In genomic region chr5:99037668-99038067, GRCh38 we compare ENCODE assay signal across 9 cellular contexts.
DNase-seq lines count a peak whose midpoint lies in the region; ATAC-seq and TF ChIP-seq lines count a peak whose summit lies in the region.
"Had no signal": no experiment of that assay in that cellular context is flagged by ENCODE, and none has a peak within 500 bp of the region (broad histone marks: within the 10 kb centered on the region; RNA-seq: fewer than 3 reads in every experiment).

No MANE protein-coding gene starts in this region.

- H2BK5ac ChIP-seq in trophoblast cell (ENCODE audit: low read depth, low read length, poor library complexity): no peak overlapping the region

- no peak overlapping the region for H3K9ac ChIP-seq in trophoblast cell (ENCODE audit: low read length)

- H3K36me3 Mint-ChIP-seq in CD4-positive, alpha-beta T cell (ENCODE audit: low read depth): peaks cover 75% of the 10 kb centered on the region
- peaks cover 5% of the 10 kb centered on the region for H3K36me3 Mint-ChIP-seq in IgD-negative memory B cell
- H3K36me3 Mint-ChIP-seq in activated CD4-positive, alpha-beta memory T cell treated with anti-CD3 and anti-CD28 coated beads for 36 hours: peaks cover 44% of the 10 kb centered on the region

- H3K27me3 Mint-ChIP-seq in CD4-positive, alpha-beta T cell: no peaks in the 10 kb centered on the region
- H3K27me3 Mint-ChIP-seq in IgD-negative memory B cell: peaks cover 3% of the 10 kb centered on the region
- H3K27me3 Mint-ChIP-seq in activated CD4-positive, alpha-beta memory T cell treated with anti-CD3 and anti-CD28 coated beads for 36 hours: no peaks in the 10 kb centered on the region

- peak overlapping the region; percentile 45 for H3K27ac ChIP-seq in CD4-positive, alpha-beta T cell (ENCODE audit: low read depth, low read length)
- no peak overlapping the region for H3K27ac ChIP-seq in trophoblast cell (ENCODE audit: low read depth, low read length)
- H3K27ac ChIP-seq in hepatocyte: no peak overlapping the region

- no peak overlapping the region for H3K4ac ChIP-seq in trophoblast cell (ENCODE audit: low read depth, low read length)

- H3K18ac ChIP-seq in trophoblast cell (ENCODE audit: low read length): no peak overlapping the region

- peak; percentile 77 for ATAC-seq in CD4-positive, alpha-beta T cell (ENCODE audit: poor library complexity)
- ATAC-seq in HG03571 (IDR thresholded peaks at IDR 0.05; ENCODE audit: unreplicated experiment): no peak
- no peak for ATAC-seq in GM18867 (IDR thresholded peaks at IDR 0.05; ENCODE audit: unreplicated experiment)

- H3K4me2 ChIP-seq in trophoblast cell (ENCODE audit: low read length): no peak overlapping the region
- no peak overlapping the region for H3K4me2 ChIP-seq in hepatocyte

- peaks cover 71% of the 10 kb centered on the region for H3K4me1 Mint-ChIP-seq in CD4-positive, alpha-beta T cell (ENCODE audit: low read depth)
- H3K4me1 Mint-ChIP-seq in IgD-negative memory B cell: peaks cover 43 to 59% (median 56%) of the 10 kb centered on the region in 3 donors
- H3K4me1 Mint-ChIP-seq in activated CD4-positive, alpha-beta memory T cell treated with anti-CD3 and anti-CD28 coated beads for 36 hours (ENCODE audit: low read depth): peaks cover 55% of the 10 kb centered on the region

- H3K79me1 ChIP-seq in trophoblast cell (ENCODE audit: low read length): no peaks in the 10 kb centered on the region

- H3K4me3 Mint-ChIP-seq in CD4-positive, alpha-beta T cell: peak overlapping the region; percentile 79
- H3K4me3 Mint-ChIP-seq in IgD-negative memory B cell: peak overlapping the region; percentile 18 to 85 (median 54)
- H3K4me3 Mint-ChIP-seq in activated CD4-positive, alpha-beta memory T cell treated with anti-CD3 and anti-CD28 coated beads for 36 hours: no peak overlapping the region

- H3K36me3 ChIP-seq in trophoblast cell (ENCODE audit: control insufficient read depth in 1 of 2, insufficient read depth in 2 of 2, low read length in 2 of 2) (no peaks in the 10 kb centered on the region), hepatocyte (replicated peaks; ENCODE audit: insufficient read depth, low read depth) (no peaks in the 10 kb centered on the region)

- no peaks in the 10 kb centered on the region for H3K4me1 ChIP-seq in trophoblast cell (ENCODE audit: control insufficient read depth in 1 of 2, insufficient read depth in 2 of 2, low read length in 2 of 2)
- H3K4me1 ChIP-seq in hepatocyte (ENCODE audit: insufficient read depth): no peaks in the 10 kb centered on the region

- no peak overlapping the region for H4K91ac ChIP-seq in trophoblast cell (ENCODE audit: low read depth, low read length)

- peak overlapping the region; percentile 93 for H3K27ac Mint-ChIP-seq in CD4-positive, alpha-beta T cell
- H3K27ac Mint-ChIP-seq in IgD-negative memory B cell: peak overlapping the region; percentile 46 to 87 (median 57)
- no peak overlapping the region for H3K27ac Mint-ChIP-seq in activated CD4-positive, alpha-beta memory T cell treated with anti-CD3 and anti-CD28 coated beads for 36 hours

- no CpG with 5 or more reads among the region's 8 CpGs for WGBS in trophoblast cell (ENCODE audit: extremely low coverage, insufficient coverage, insufficient read length)
- WGBS in hepatocyte (ENCODE audit: low lambda C conversion rate, missing lambda C conversion rate): 72% methylated on average over 8 of the region's 8 CpGs

- CTCF ChIA-PET in CD4-positive, alpha-beta T cell (lab: Charles Lee): interaction anchor here (1.1 to 1.2 kb wide), 2 partner anchors 10 to 22 kb away, joined by 3 to 4 read pairs; no protein-coding TSS in a partner anchor
- CTCF ChIA-PET in activated CD4-positive, alpha-beta memory T cell treated with anti-CD3 and anti-CD28 coated beads for 36 hours (lab: Charles Lee): no interaction called here

- no peak overlapping the region for H3K14ac ChIP-seq in trophoblast cell (ENCODE audit: low read length)

- no peak for TF ChIP-seq CTCF in CD4-positive, alpha-beta T cell (IDR thresholded peaks at IDR 0.05)
- no peak for TF ChIP-seq CTCF in hepatocyte (IDR thresholded peaks at IDR 0.05; ENCODE audit: poor library complexity)

- no peaks in the 10 kb centered on the region for H4K20me1 ChIP-seq in hepatocyte (ENCODE audit: insufficient read depth, poor library complexity, severe bottlenecking)

- peak; percentile 48 to 75 (median 63) for DNase-seq in CD4-positive, alpha-beta T cell
- DNase-seq in activated CD4-positive, alpha-beta memory T cell treated with anti-CD3 and anti-CD28 coated beads for 36 hours: peak; percentile 61
- DNase-seq in left kidney (ENCODE audit: low read depth, low spot score) (peak; percentile 14), trophoblast cell (no peak), hepatocyte (ENCODE audit: low spot score) (no peak)
- DNase-seq: erythroblast had no signal

- H4K12ac ChIP-seq in trophoblast cell (ENCODE audit: low read depth, low read length): no peak overlapping the region

- H3K4me3 ChIP-seq in trophoblast cell (ENCODE audit: low read depth, low read length): no peak overlapping the region
- H3K4me3 ChIP-seq in hepatocyte: no peak overlapping the region

- H2BK12ac ChIP-seq in trophoblast cell (ENCODE audit: low read length): no peak overlapping the region

- POLR2A ChIA-PET in CD4-positive, alpha-beta T cell (lab: Charles Lee): interaction anchor here (0.9 to 6.3 kb wide), 7 partner anchors 8 to 127 kb away, joined by 3 to 109 read pairs (median 5); partner anchors contain the start of gene CHD1
- POLR2A ChIA-PET in activated CD4-positive, alpha-beta memory T cell treated with anti-CD3 and anti-CD28 coated beads for 36 hours (lab: Charles Lee): no interaction called here

- no peak overlapping the region for H2AFZ ChIP-seq in trophoblast cell (ENCODE audit: insufficient read depth, low read length, poor library complexity)
- H2AFZ ChIP-seq in hepatocyte: no peak overlapping the region

- H3K79me2 ChIP-seq in trophoblast cell (ENCODE audit: control insufficient read depth, insufficient read depth, low read length, poor library complexity) (no peaks in the 10 kb centered on the region), hepatocyte (no peaks in the 10 kb centered on the region)

- no peak overlapping the region for H2BK120ac ChIP-seq in trophoblast cell (ENCODE audit: insufficient read depth, low read length, poor library complexity)

- peaks cover 29% of the 10 kb centered on the region for H3K9me3 ChIP-seq in CD4-positive, alpha-beta T cell (ENCODE audit: control insufficient read depth, low read length)
- H3K9me3 ChIP-seq in trophoblast cell (ENCODE audit: insufficient read depth, low read depth, low read length) (no peaks in the 10 kb centered on the region), hepatocyte (ENCODE audit: low read depth) (no peaks in the 10 kb centered on the region)

- no peak overlapping the region for H2AK5ac ChIP-seq in trophoblast cell (ENCODE audit: low read length)

- H3K9me2 ChIP-seq in hepatocyte (replicated peaks; ENCODE audit: insufficient read depth): no peaks in the 10 kb centered on the region

- peaks cover 22% of the 10 kb centered on the region for H3K9me3 Mint-ChIP-seq in CD4-positive, alpha-beta T cell
- H3K9me3 Mint-ChIP-seq in IgD-negative memory B cell: peaks cover 7 to 19% (median 17%) of the 10 kb centered on the region in 3 donors
- H3K9me3 Mint-ChIP-seq in activated CD4-positive, alpha-beta memory T cell treated with anti-CD3 and anti-CD28 coated beads for 36 hours: peaks cover 45% of the 10 kb centered on the region

- no peaks in the 10 kb centered on the region for H3K27me3 ChIP-seq in CD4-positive, alpha-beta T cell (ENCODE audit: control insufficient read depth, insufficient read depth, low read length)
- H3K27me3 ChIP-seq in trophoblast cell (ENCODE audit: insufficient read depth, low read length): no peaks in the 10 kb centered on the region
- H3K27me3 ChIP-seq in hepatocyte: no peaks in the 10 kb centered on the region

- no peak overlapping the region for H3K23ac ChIP-seq in trophoblast cell (ENCODE audit: low read length)

- H4K8ac ChIP-seq in trophoblast cell (ENCODE audit: low read depth, low read length): no peak overlapping the region

- intact Hi-C loops in CD4-positive, alpha-beta T cell (cut with DNase I, micrococcal nuclease): loop anchor here (2.0 to 10.0 kb wide), 4 partner anchors 23 to 1853 kb away; partner anchors contain the start of genes CHD1 (in 1 of the 2), RGMB (in 1 of the 2) and RIOK2 (in 1 of the 2)
- intact Hi-C loops in activated CD4-positive, alpha-beta memory T cell treated with anti-CD3 and anti-CD28 coated beads for 36 hours (cut with micrococcal nuclease): no loop called here

Comparison
In these comparisons a context has a peak if more than half of its experiments do, and no peak if none do; other contexts are left out.
1. DNase-seq: peak in CD4-positive, alpha-beta T cell (10 of 10), activated CD4-positive, alpha-beta memory T cell treated with anti-CD3 and anti-CD28 coated beads for 36 hours (single experiment) and left kidney (single experiment); none in trophoblast cell (0 of 2) and hepatocyte (single experiment).